ENCODE assay signal across 18 cellular contexts in genomic region chr11:44631831-44632230, GRCh38.
DNase-seq lines count a peak whose midpoint lies in the region; ATAC-seq and TF ChIP-seq lines count a peak whose summit lies in the region.
"Had no signal": no experiment of that assay in that cellular context is flagged by ENCODE, and none has a peak within 500 bp of the region (broad histone marks: within the 10 kb centered on the region; RNA-seq: fewer than 3 reads in every experiment).

No MANE protein-coding gene starts in this region.

- no peak overlapping the region for H3K14ac ChIP-seq in neuronal stem cell (ENCODE audit: low read length)

- H4K8ac ChIP-seq in neuronal stem cell (ENCODE audit: low read depth, low read length), result no peak overlapping the region

- H2BK12ac ChIP-seq in neuronal stem cell (ENCODE audit: low read length), result no peak overlapping the region

- H3K4me1 ChIP-seq in neuronal stem cell (ENCODE audit: control insufficient read depth in 2 of 2, insufficient read depth in 1 of 2, low read depth in 1 of 2, low read length in 2 of 2), result peaks cover 3 to 8% of the 10 kb centered on the region in 2 donors
- peaks cover 16% of the 10 kb centered on the region for H3K4me1 ChIP-seq in osteoblast (ENCODE audit: insufficient read depth, low read length)

- intact Hi-C loops in cardiac septum (cut with DNase I), result loop anchor here (2.0 to 5.0 kb wide), 2 partner anchors 70 to 95 kb away; partner anchors contain the start of gene TSPAN18

- no peaks in the 10 kb centered on the region for H3K79me1 ChIP-seq in neuronal stem cell (ENCODE audit: low read depth, low read length)

- H4K20me1 ChIP-seq in osteoblast (ENCODE audit: insufficient read depth, low read length), result peaks cover 3% of the 10 kb centered on the region

- no peak overlapping the region for H3K23ac ChIP-seq in neuronal stem cell (ENCODE audit: low read depth, low read length, poor library complexity)

- H3K36me3 ChIP-seq in neuronal stem cell (replicated peaks in 1 of 2; ENCODE audit: control insufficient read depth in 2 of 2, insufficient read depth in 2 of 2, low read length in 2 of 2) (no peaks in the 10 kb centered on the region), osteoblast (ENCODE audit: insufficient read depth, low read length) (no peaks in the 10 kb centered on the region)
- H3K36me3 ChIP-seq: adrenal gland, pancreas, tibial nerve, WERI-Rb-1 had no signal

- no peak overlapping the region for H4K91ac ChIP-seq in neuronal stem cell (ENCODE audit: low read depth, low read length, poor library complexity)

- no peak overlapping the region for H2BK15ac ChIP-seq in neuronal stem cell (ENCODE audit: low read length)

- H2AFZ ChIP-seq in neuronal stem cell (ENCODE audit: low read length), result no peak overlapping the region
- no peak overlapping the region for H2AFZ ChIP-seq in osteoblast (ENCODE audit: low read length)

- WGBS in neuronal stem cell (ENCODE audit: extremely low coverage in 2 of 2, insufficient read length in 2 of 2, insufficient replicate concordance in 1 of 2), 2 donors, result no CpG with 5 or more reads among the region's 6 CpGs

- peak; percentile 3 for DNase-seq in 8988T
- DNase-seq in GM03348 (ENCODE audit: low spot score), result peak; percentile 1
- peak; percentile 60 for DNase-seq in cardiac septum (ENCODE audit: low spot score)
- no peak for DNase-seq in neuronal stem cell (ENCODE audit: low spot score)
- no peak for DNase-seq in osteoblast (ENCODE audit: insufficient read length, low spot score, missing footprints)
- DNase-seq in NOMO-1 (lab: John Stamatoyannopoulos, UW; ENCODE audit: unreplicated experiment in 2 of 2), result no peak
- DNase-seq: KBM-7; naive B cell; NCI-H187; NCI-H2227 treated with DMSO at 0.1 percent for 48 hours; stimulated activated CD4-positive, alpha-beta T cell treated with anti-CD3 and anti-CD28 coated beads, Interleukin-1b, Interleukin-23, amount 100 ng/mL, for 48 hours; stimulated activated naive CD4-positive, alpha-beta T cell had no signal

- no peak for TF ChIP-seq CTCF in osteoblast (IDR thresholded peaks at IDR 0.05; ENCODE audit: extremely low read depth, low read depth, low read length)

- H3K4me2 ChIP-seq in neuronal stem cell (ENCODE audit: insufficient read depth, low read length, poor library complexity, severe bottlenecking), result no peak overlapping the region
- H3K4me2 ChIP-seq in osteoblast (ENCODE audit: insufficient read depth, low read length), result no peak overlapping the region

- H3K27me3 ChIP-seq in neuronal stem cell (ENCODE audit: control insufficient read depth in 3 of 3, insufficient read depth in 3 of 3, low read depth in 1 of 3, low read length in 3 of 3) (peaks cover 0 to 15% (median 0%) of the 10 kb centered on the region in 3 experiments), osteoblast (ENCODE audit: insufficient read depth, low read length) (peaks cover 8% of the 10 kb centered on the region)
- H3K27me3 ChIP-seq: adrenal gland, pancreas, tibial nerve had no signal

- no peak for ATAC-seq in GM18907 (IDR thresholded peaks at IDR 0.05; ENCODE audit: unreplicated experiment)
- ATAC-seq: Panc1, pancreas had no signal

- no peak overlapping the region for H3K27ac ChIP-seq in neuronal stem cell (replicated peaks; ENCODE audit: low read length)
- H3K27ac ChIP-seq in osteoblast (ENCODE audit: low read depth, low read length), result no peak overlapping the region
- H3K27ac ChIP-seq: pancreas, tibial nerve, WERI-Rb-1 had no signal

- H3K9ac ChIP-seq in neuronal stem cell (ENCODE audit: low read depth, low read length, poor library complexity), result no peak overlapping the region

- H3K4me3 ChIP-seq in neuronal stem cell (ENCODE audit: low read length in 2 of 2) (no peak overlapping the region), osteoblast (ENCODE audit: insufficient read depth, low read length) (no peak overlapping the region)
- H3K4me3 ChIP-seq: adrenal gland, pancreas, tibial nerve had no signal

- H2BK5ac ChIP-seq in neuronal stem cell (ENCODE audit: low read length), result no peak overlapping the region

- H3K4ac ChIP-seq in neuronal stem cell (ENCODE audit: low read length), result no peak overlapping the region

- H2BK120ac ChIP-seq in neuronal stem cell (ENCODE audit: low read depth, low read length), result no peak overlapping the region

- H3K18ac ChIP-seq in neuronal stem cell (ENCODE audit: low read length), result peak overlapping the region; percentile 11

- H3K79me2 ChIP-seq in osteoblast (ENCODE audit: insufficient read depth, low read length), result no peaks in the 10 kb centered on the region

- H3K9me3 ChIP-seq in neuronal stem cell (replicated peaks in 1 of 2; ENCODE audit: control insufficient read depth in 2 of 2, insufficient read depth in 1 of 2, low read depth in 1 of 2, low read length in 2 of 2), result no peaks in the 10 kb centered on the region
- peaks cover under 1% of the 10 kb centered on the region for H3K9me3 ChIP-seq in osteoblast (ENCODE audit: low read depth, low read length)
- H3K9me3 ChIP-seq: adrenal gland, pancreas, tibial nerve had no signal

- no peak overlapping the region for H2AK5ac ChIP-seq in neuronal stem cell (ENCODE audit: low read depth, low read length)

Comparison
In these comparisons a context has a peak if more than half of its experiments do, and no peak if none do; other contexts are left out.
1. DNase-seq: peak in 8988T (single experiment), GM03348 (single experiment) and cardiac septum (single experiment); none in neuronal stem cell (single experiment), osteoblast (single experiment) and NOMO-1 (0 of 2).